In the genomic region with DNA sequence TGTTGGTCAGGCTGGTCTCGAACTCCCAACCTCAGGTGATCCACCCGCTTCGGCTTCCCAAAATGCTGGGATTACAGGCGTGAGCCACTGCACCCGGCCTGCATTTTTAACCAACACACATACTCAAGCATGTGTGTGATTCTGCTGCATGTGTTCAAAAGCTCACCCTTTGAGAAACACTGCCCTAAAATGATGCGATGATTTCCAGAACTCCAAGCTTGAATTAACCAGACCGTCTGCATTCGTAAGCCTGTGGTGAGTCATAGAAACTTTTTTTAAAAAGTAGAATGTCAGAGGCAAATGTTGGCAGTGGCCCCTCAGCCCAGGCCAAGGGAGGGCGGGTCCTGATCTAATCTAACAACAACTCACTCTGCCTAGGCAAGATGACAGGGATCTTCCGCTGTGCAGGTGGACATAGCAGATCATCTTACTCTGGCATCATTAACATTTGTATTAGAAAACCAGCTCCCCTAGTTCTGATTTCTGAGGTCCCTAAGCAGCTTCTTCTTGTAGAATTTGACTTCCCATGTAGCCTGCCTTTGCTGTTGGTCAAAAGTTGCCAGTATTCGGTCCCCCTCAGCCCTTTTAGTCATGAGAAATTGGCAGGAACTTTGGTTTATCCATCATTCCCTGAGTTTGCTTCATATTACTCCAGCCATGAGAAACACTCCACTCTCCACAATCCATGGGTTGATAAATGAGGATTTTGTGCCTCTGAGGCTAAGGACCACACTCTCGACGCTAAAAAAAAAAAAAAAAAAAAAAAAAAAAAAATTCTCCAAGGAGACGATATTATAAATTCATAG, we compare ENCODE assay signal across 10 cellular contexts.
DNase-seq lines count a peak whose midpoint lies in the region; ATAC-seq lines count a peak whose summit lies in the region.
"Had no signal": no experiment of that assay in that cellular context is flagged by ENCODE, and none has a peak within 500 bp of the region (broad histone marks: within the 10 kb centered on the region; RNA-seq: fewer than 3 reads in every experiment).

No MANE protein-coding gene starts in this region.

- in situ Hi-C loops in KBM-7 (cut with MboI; ENCODE audit: low pct_unique_long_range_greater_than_20kb, low sequenced_read_pairs) = no loop called here

- no peak for ATAC-seq in HG03378 (IDR thresholded peaks at IDR 0.05; ENCODE audit: unreplicated experiment)
- ATAC-seq: stimulated activated naive CD8-positive, alpha-beta T cell treated with anti-CD3 and anti-CD28 coated beads, Interleukin-15, amount 100 ng/mL, for 72 hours had no signal

- DNase-seq in COLO829 (ENCODE audit: low spot score) = peak; percentile 13
- DNase-seq in RPMI7951 (ENCODE audit: low read depth) = peak; percentile 94
- peak; percentile 86 for DNase-seq in fibroblast of gingiva (ENCODE audit: low read depth)
- peak; percentile 67 for DNase-seq in non-pigmented ciliary epithelial cell (ENCODE audit: low read depth)
- DNase-seq in globus pallidus (ENCODE audit: low spot score) = no peak
- DNase-seq in activated CD8-positive, alpha-beta memory T cell treated with anti-CD3 and anti-CD28 coated beads, Interleukin-2, amount 50 U/mL, for 48 hours = no peak
- DNase-seq in KBM-7 = no peak
- DNase-seq: NCI-H774; stimulated activated naive CD8-positive, alpha-beta T cell treated with anti-CD3 and anti-CD28 coated beads, Interleukin-15, amount 100 ng/mL, for 72 hours had no signal

Comparison
In these comparisons a context has a peak if more than half of its experiments do, and no peak if none do; other contexts are left out.
1. DNase-seq: peak in COLO829 (single experiment), RPMI7951 (single experiment), fibroblast of gingiva (single experiment) and non-pigmented ciliary epithelial cell (single experiment); none in globus pallidus (single experiment), activated CD8-positive, alpha-beta memory T cell treated with anti-CD3 and anti-CD28 coated beads, Interleukin-2, amount 50 U/mL, for 48 hours (single experiment) and KBM-7 (single experiment).